Comparison of ENCODE assay signal across 9 cellular contexts in genomic region chr7:11807000-11807399, GRCh38. TPM values are rescaled to one million over a fixed set of nuclear protein-coding genes. Genes with fewer than 3 reads are reported as not detected.
"Had no signal": no experiment of that assay in that cellular context is flagged by ENCODE, and none has a peak within 500 bp of the region (broad histone marks: within the 10 kb centered on the region; RNA-seq: fewer than 3 reads in every experiment).

No MANE protein-coding gene starts in this region.

- DNase-seq: GM23248, GOT3, H9, HCEC 1CT, IMR-90, KG1 had no signal

- H3K4me3 ChIP-seq: GM23248, K562 had no signal

- H3K27ac Mint-ChIP-seq: H9 had no signal

- FAIRE-seq: HTR-8/SVneo, K562 had no signal

- H3K9me3 Mint-ChIP-seq: H9 had no signal

- ATAC-seq: K562 had no signal

- H3K4me3 Mint-ChIP-seq: H9 had no signal

- H3K27ac ChIP-seq: GM23248 had no signal

RNA-seq across cellular contexts. Expression of gene THSD7A, which starts 25.0 kb away (rescaled TPM):
- total RNA-seq: GM23248, HT-29 had no signal
- polyA plus RNA-seq: GM23248 had no signal
